Comparison of ENCODE assay signal across 12 cellular contexts in the genomic region with DNA sequence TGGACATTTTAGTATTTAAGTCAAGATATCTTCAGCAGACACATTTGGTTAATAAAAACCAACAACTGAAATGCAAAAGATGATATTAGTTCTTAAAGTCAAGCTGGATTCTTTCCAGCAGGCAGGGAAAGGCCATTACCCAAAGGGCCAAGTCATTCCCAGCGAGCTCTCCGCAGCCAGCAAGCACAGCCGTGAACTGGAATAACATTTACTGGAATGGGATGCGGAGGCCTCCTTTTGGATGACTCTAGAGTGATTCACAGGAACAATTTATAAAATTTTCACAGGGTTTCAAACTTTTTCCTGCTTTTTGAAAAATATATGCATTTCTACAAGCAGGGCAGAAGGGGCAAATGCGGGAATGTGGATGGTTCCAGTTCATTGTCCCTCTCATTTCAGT.
DNase-seq lines count a peak whose midpoint lies in the region; ATAC-seq and TF ChIP-seq lines count a peak whose summit lies in the region.
"Had no signal": no experiment of that assay in that cellular context is flagged by ENCODE, and none has a peak within 500 bp of the region (broad histone marks: within the 10 kb centered on the region; RNA-seq: fewer than 3 reads in every experiment).

No MANE protein-coding gene starts in this region.

- peak overlapping the region in 1 of 2 donors; percentile 21 for H3K27ac ChIP-seq in uterus

- no peak overlapping the region for H3K27ac Mint-ChIP-seq in activated T-helper 2 cell treated with anti-CD3 and anti-CD28 coated beads, Interferon-gamma antibody, Interleukin-2, Interleukin-4, amounts not matched to agents 10 μg/mL and 5 μg/mL and 100 μg/mL, durations not matched to agents 14 hours and 24 hours and 36 hours
- H3K27ac Mint-ChIP-seq: nephron progenitor cell had no signal

- H3K4me1 ChIP-seq in uterus: no peaks in the 10 kb centered on the region

- ATAC-seq in left colon: no peak

- H3K36me3 ChIP-seq in uterus: no peaks in the 10 kb centered on the region

- H3K9me3 ChIP-seq in uterus: no peaks in the 10 kb centered on the region

- TF ChIP-seq POLR2A in uterus (IDR thresholded peaks at IDR 0.05): no peak

- H3K9me3 Mint-ChIP-seq in activated T-helper 2 cell treated with anti-CD3 and anti-CD28 coated beads, Interferon-gamma antibody, Interleukin-2, Interleukin-4, amounts not matched to agents 10 μg/mL and 5 μg/mL and 100 μg/mL, durations not matched to agents 14 hours and 24 hours and 36 hours: no peaks in the 10 kb centered on the region
- H3K9me3 Mint-ChIP-seq: brain, nephron progenitor cell had no signal

- H3K4me3 Mint-ChIP-seq in activated T-helper 2 cell treated with anti-CD3 and anti-CD28 coated beads, Interferon-gamma antibody, Interleukin-2, Interleukin-4, amounts not matched to agents 10 μg/mL and 5 μg/mL and 100 μg/mL, durations not matched to agents 14 hours and 24 hours and 36 hours (ENCODE audit: low read depth): no peak overlapping the region
- H3K4me3 Mint-ChIP-seq: brain, nephron progenitor cell had no signal

- DNase-seq in M059J (ENCODE audit: low read depth): peak; percentile 86
- DNase-seq in choroid plexus epithelial cell (ENCODE audit: low read depth): peak; percentile 65
- DNase-seq in lung microvascular endothelial cell (ENCODE audit: low read depth in 2 of 2): peak; percentile 66 to 84
- peak; percentile 29 to 52 for DNase-seq in uterus
- no peak for DNase-seq in activated T-helper 2 cell treated with anti-CD3 and anti-CD28 coated beads, Interferon-gamma antibody, Interleukin-2, Interleukin-4, amounts not matched to agents 10 μg/mL and 5 μg/mL and 100 μg/mL, durations not matched to agents 14 hours and 24 hours and 36 hours (ENCODE audit: low spot score)
- no peak for DNase-seq in NCI-H1930 (lab: John Stamatoyannopoulos, UW)
- no peak for DNase-seq in left colon
- DNase-seq: activated CD4-positive, alpha-beta T cell treated with anti-CD3 and anti-CD28 coated beads, Interleukin-2, amount 50 U/mL, for 1 hour; DMS79 treated with DMSO at 0.1 percent for 48 hours; NCI-H187; nephron progenitor cell had no signal

- H3K27me3 Mint-ChIP-seq in activated T-helper 2 cell treated with anti-CD3 and anti-CD28 coated beads, Interferon-gamma antibody, Interleukin-2, Interleukin-4, amounts not matched to agents 10 μg/mL and 5 μg/mL and 100 μg/mL, durations not matched to agents 14 hours and 24 hours and 36 hours (ENCODE audit: low read depth): peaks cover 2% of the 10 kb centered on the region

- H3K4me3 ChIP-seq in choroid plexus epithelial cell (ENCODE audit: low read depth, low read length) (no peak overlapping the region), uterus (no peak overlapping the region)

- intact Hi-C loops in uterus (cut with DNase I; ENCODE audit: low total_unique reads): no loop called here
- intact Hi-C loops in activated T-helper 2 cell treated with anti-CD3 and anti-CD28 coated beads, Interferon-gamma antibody, Interleukin-2, Interleukin-4, amounts not matched to agents 10 μg/mL and 5 μg/mL and 100 μg/mL, durations not matched to agents 14 hours and 24 hours and 36 hours (cut with micrococcal nuclease): no loop called here
- intact Hi-C loops in left colon (cut with DNase I, micrococcal nuclease): no loop called here

- H3K27me3 ChIP-seq in uterus: no peaks in the 10 kb centered on the region

- no peaks in the 10 kb centered on the region for H3K4me1 Mint-ChIP-seq in activated T-helper 2 cell treated with anti-CD3 and anti-CD28 coated beads, Interferon-gamma antibody, Interleukin-2, Interleukin-4, amounts not matched to agents 10 μg/mL and 5 μg/mL and 100 μg/mL, durations not matched to agents 14 hours and 24 hours and 36 hours (ENCODE audit: low read depth)

- H3K36me3 Mint-ChIP-seq in activated T-helper 2 cell treated with anti-CD3 and anti-CD28 coated beads, Interferon-gamma antibody, Interleukin-2, Interleukin-4, amounts not matched to agents 10 μg/mL and 5 μg/mL and 100 μg/mL, durations not matched to agents 14 hours and 24 hours and 36 hours (ENCODE audit: low read depth): no peaks in the 10 kb centered on the region
- H3K36me3 Mint-ChIP-seq: brain had no signal

- TF ChIP-seq CTCF in choroid plexus epithelial cell (conservative IDR thresholded peaks at IDR 0.05; ENCODE audit: low read depth, low read length): no peak
- TF ChIP-seq CTCF in uterus (IDR thresholded peaks at IDR 0.05): no peak

Comparison
In these comparisons a context has a peak if more than half of its experiments do, and no peak if none do; other contexts are left out.
1. DNase-seq: peak in M059J (single experiment), choroid plexus epithelial cell (single experiment), lung microvascular endothelial cell (2 of 2) and uterus (2 of 2); none in activated T-helper 2 cell treated with anti-CD3 and anti-CD28 coated beads, Interferon-gamma antibody, Interleukin-2, Interleukin-4, amounts not matched to agents 10 μg/mL and 5 μg/mL and 100 μg/mL, durations not matched to agents 14 hours and 24 hours and 36 hours (single experiment), NCI-H1930 (0 of 2) and left colon (0 of 2).